In genomic region chrX:30039768-30040167, GRCh38 we compare ENCODE assay signal across 34 cellular contexts.
DNase-seq lines count a peak whose midpoint lies in the region; ATAC-seq and TF ChIP-seq lines count a peak whose summit lies in the region.
"Had no signal": no experiment of that assay in that cellular context is flagged by ENCODE, and none has a peak within 500 bp of the region (broad histone marks: within the 10 kb centered on the region; RNA-seq: fewer than 3 reads in every experiment).

No MANE protein-coding gene starts in this region.

- H3K27me3 Mint-ChIP-seq in HFFc6 (ENCODE audit: insufficient read depth): no peaks in the 10 kb centered on the region
- H3K27me3 Mint-ChIP-seq: activated CD8-positive, alpha-beta T cell treated with anti-CD3 and anti-CD28 coated beads for 36 hours; activated naive CD4-positive, alpha-beta T cell treated with anti-CD3 and anti-CD28 coated beads, Interleukin-2, amount 10 ng/mL, durations not matched to agents 7 days and 5 days; activated T-helper 17 cell treated with anti-CD3 and anti-CD28 coated beads, Interleukin-2, amount 50 U/mL, for 72 hours; B cell; CD8-positive, alpha-beta memory T cell; stimulated activated naive CD8-positive, alpha-beta T cell treated with anti-CD3 and anti-CD28 coated beads, Interleukin-15, Interleukin-2, amounts not matched to agents 100 ng/mL and 50 ng/mL, for 24 hours had no signal

- H3K4me1 Mint-ChIP-seq in HFFc6 (ENCODE audit: low read depth): peaks cover 27% of the 10 kb centered on the region
- H3K4me1 Mint-ChIP-seq: activated naive CD4-positive, alpha-beta T cell treated with anti-CD3 and anti-CD28 coated beads, Interleukin-2, amount 10 ng/mL, durations not matched to agents 7 days and 5 days; activated T-helper 17 cell treated with anti-CD3 and anti-CD28 coated beads, Interleukin-2, amount 50 U/mL, for 72 hours; B cell; CD8-positive, alpha-beta memory T cell; neural crest cell had no signal

- H3K27ac Mint-ChIP-seq in HFFc6: peak overlapping the region; percentile 47; the same call in 1 of the 2 replicates
- H3K27ac Mint-ChIP-seq: activated CD8-positive, alpha-beta T cell treated with anti-CD3 and anti-CD28 coated beads for 36 hours; activated naive CD4-positive, alpha-beta T cell treated with anti-CD3 and anti-CD28 coated beads, Interleukin-2, amount 10 ng/mL, durations not matched to agents 7 days and 5 days; activated T-helper 17 cell treated with anti-CD3 and anti-CD28 coated beads, Interleukin-2, amount 50 U/mL, for 72 hours; B cell; CD8-positive, alpha-beta memory T cell; stimulated activated naive CD8-positive, alpha-beta T cell treated with anti-CD3 and anti-CD28 coated beads, Interleukin-15, Interleukin-2, amounts not matched to agents 100 ng/mL and 50 ng/mL, for 24 hours had no signal

- DNase-seq in AG08395 (ENCODE audit: low spot score): peak; percentile 4
- peak; percentile 57 for DNase-seq in HFFc6
- DNase-seq in adipocyte (ENCODE audit: low read depth): peak; percentile 35
- peak; percentile 2 for DNase-seq in fibroblast of mammary gland (ENCODE audit: low read depth)
- DNase-seq in activated T-cell treated with anti-CD3 and anti-CD28 coated beads, Interleukin-2, amount 50 U/mL, for 48 hours: no peak
- no peak for DNase-seq in epidermal melanocyte (ENCODE audit: insufficient read length, low spot score)
- no peak for DNase-seq in DMS79 treated with DMSO at 0.1 percent for 48 hours (lab: John Stamatoyannopoulos, UW)
- DNase-seq: activated CD8-positive, alpha-beta memory T cell treated with anti-CD3 and anti-CD28 coated beads, Interleukin-2, amount 50 U/mL, for 48 hours; activated CD8-positive, alpha-beta T cell treated with anti-CD3 and anti-CD28 coated beads for 36 hours; activated naive CD4-positive, alpha-beta T cell treated with anti-CD3 and anti-CD28 coated beads, Interleukin-2, amount 10 ng/mL, durations not matched to agents 7 days and 5 days; amniotic stem cell; CD8-positive, alpha-beta memory T cell; DMS 273 treated with DMSO at 0.1 percent for 48 hours; effector CD4-positive, alpha-beta T cell; foreskin keratinocyte; heart left ventricle; KBM-7; MG63; NCI-H1105; NCI-H187 treated with DMSO at 0.1 percent for 48 hours; NCI-H526 treated with DMSO at 0.1 percent for 48 hours; NK-92 treated with Interleukin-12 subunit alpha and Interleukin-12 subunit beta, amount 100 ng/mL, for 24 hours; pancreas; SIG-M5; small intestine; SW 1271; testis had no signal

- H3K9me3 ChIP-seq in adipocyte (ENCODE audit: control insufficient read depth, low read length): peaks cover 4% of the 10 kb centered on the region
- H3K9me3 ChIP-seq: MG63, pancreas, testis had no signal

- no peak overlapping the region for H3K9ac ChIP-seq in adipocyte (ENCODE audit: low read length)

- TF ChIP-seq CTCF in HFFc6 (IDR thresholded peaks at IDR 0.05) (no peak), fibroblast of mammary gland (conservative IDR thresholded peaks at IDR 0.05; ENCODE audit: control insufficient read depth, insufficient read depth, low read depth, low read length) (no peak)

- no peak overlapping the region for H3K4me3 ChIP-seq in adipocyte (ENCODE audit: low read length)
- H3K4me3 ChIP-seq in fibroblast of mammary gland (ENCODE audit: control insufficient read depth, low read depth, low read length): no peak overlapping the region
- H3K4me3 ChIP-seq: breast epithelium, heart left ventricle, MG63, pancreas, testis had no signal

- no peak for ATAC-seq in HG03571 (IDR thresholded peaks at IDR 0.05; ENCODE audit: unreplicated experiment)
- ATAC-seq: activated CD8-positive, alpha-beta T cell treated with anti-CD3 and anti-CD28 coated beads for 36 hours; activated T-helper 17 cell treated with anti-CD3 and anti-CD28 coated beads, Interleukin-2, amount 50 U/mL, for 72 hours; foreskin keratinocyte; heart left ventricle; Panc1; pancreas had no signal

- no peaks in the 10 kb centered on the region for H3K36me3 Mint-ChIP-seq in HFFc6 (ENCODE audit: low read depth)
- H3K36me3 Mint-ChIP-seq: activated naive CD4-positive, alpha-beta T cell treated with anti-CD3 and anti-CD28 coated beads, Interleukin-2, amount 10 ng/mL, durations not matched to agents 7 days and 5 days; CD8-positive, alpha-beta memory T cell had no signal

- H3K27me3 ChIP-seq in adipocyte (replicated peaks; ENCODE audit: control insufficient read depth, insufficient read depth, low read length): no peaks in the 10 kb centered on the region
- H3K27me3 ChIP-seq: foreskin keratinocyte, heart left ventricle, MG63, pancreas, testis had no signal

- H3K36me3 ChIP-seq in adipocyte (ENCODE audit: control insufficient read depth, insufficient read depth, low read length, severe bottlenecking): no peaks in the 10 kb centered on the region
- H3K36me3 ChIP-seq: breast epithelium, heart left ventricle, MG63, pancreas had no signal

- no peak overlapping the region for H3K4me3 Mint-ChIP-seq in HFFc6
- H3K4me3 Mint-ChIP-seq: activated CD8-positive, alpha-beta T cell treated with anti-CD3 and anti-CD28 coated beads for 36 hours; activated naive CD4-positive, alpha-beta T cell treated with anti-CD3 and anti-CD28 coated beads, Interleukin-2, amount 10 ng/mL, durations not matched to agents 7 days and 5 days; activated T-helper 17 cell treated with anti-CD3 and anti-CD28 coated beads, Interleukin-2, amount 50 U/mL, for 72 hours; B cell; CD8-positive, alpha-beta memory T cell; neural crest cell; stimulated activated naive CD8-positive, alpha-beta T cell treated with anti-CD3 and anti-CD28 coated beads, Interleukin-15, Interleukin-2, amounts not matched to agents 100 ng/mL and 50 ng/mL, for 24 hours had no signal

- H3K9me3 Mint-ChIP-seq in HFFc6: no peaks in the 10 kb centered on the region; the same call in 1 of the 2 replicates

- no peaks in the 10 kb centered on the region for H3K4me1 ChIP-seq in adipocyte (ENCODE audit: control insufficient read depth, insufficient read depth, low read length)
- H3K4me1 ChIP-seq: breast epithelium, foreskin keratinocyte, heart left ventricle, pancreas, testis had no signal

Comparison
In these comparisons a context has a peak if more than half of its experiments do, and no peak if none do; other contexts are left out.
1. DNase-seq: peak in AG08395 (single experiment), HFFc6 (single experiment), adipocyte (single experiment) and fibroblast of mammary gland (single experiment); none in activated T-cell treated with anti-CD3 and anti-CD28 coated beads, Interleukin-2, amount 50 U/mL, for 48 hours (0 of 2), epidermal melanocyte (single experiment) and DMS79 treated with DMSO at 0.1 percent for 48 hours (single experiment).